28 cellular contexts compared by ENCODE assay signal in the genomic region with DNA sequence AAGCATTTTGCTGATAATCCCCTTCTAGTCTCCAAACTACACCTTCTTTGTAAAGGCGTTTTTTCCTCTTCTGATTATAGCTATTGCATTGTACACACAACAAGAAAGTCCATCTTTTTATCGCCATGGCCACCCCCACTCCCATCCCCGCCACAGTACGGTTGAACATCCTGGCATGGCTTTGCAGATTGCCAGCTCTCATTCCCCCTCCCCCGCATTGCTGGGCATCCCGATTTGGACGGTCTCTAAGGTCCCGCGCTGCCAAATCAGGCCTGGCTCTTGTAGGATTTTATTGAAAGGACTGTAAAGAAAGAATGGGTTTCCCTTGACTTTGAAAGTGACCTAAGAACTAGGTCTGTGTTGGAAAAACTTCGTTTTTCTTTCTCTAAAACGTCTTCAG. TPM values are rescaled to one million over a fixed set of nuclear protein-coding genes. Genes with fewer than 3 reads are reported as not detected.
A peak's percentile ranks its signal among the peaks of the same experiment; 100 is the strongest.
DNase-seq lines count a peak whose midpoint lies in the region; ATAC-seq, FAIRE-seq and TF ChIP-seq lines count a peak whose summit lies in the region.
"Had no signal": no experiment of that assay in that cellular context is flagged by ENCODE, and none has a peak within 500 bp of the region (broad histone marks: within the 10 kb centered on the region; RNA-seq: fewer than 3 reads in every experiment).

No MANE protein-coding gene starts in this region.

- no peak overlapping the region for H3K4me3 Mint-ChIP-seq in activated naive CD4-positive, alpha-beta T cell treated with anti-CD3 and anti-CD28 coated beads, Interleukin-2, amount 10 ng/mL, durations not matched to agents 7 days and 5 days
- H3K4me3 Mint-ChIP-seq in neural progenitor cell (peak overlapping the region; percentile 42), CD14-positive monocyte (peak overlapping the region in 1 of 2 donors; percentile 49)
- H3K4me3 Mint-ChIP-seq: CD8-positive, alpha-beta T cell had no signal

- no peaks in the 10 kb centered on the region; the same call in 1 of the 2 replicates for H3K23me2 ChIP-seq in H1 (ENCODE audit: low read depth, low read length)

- H2BK5ac ChIP-seq in H1 (ENCODE audit: low read depth, low read length): no peak overlapping the region

- POLR2A ChIA-PET in H1 (lab: Charles Lee; ENCODE audit: partially characterized antibody): no interaction called here

- TF ChIP-seq RAD21 in H1 (IDR thresholded peaks at IDR 0.05 in 1 of 2, conservative IDR thresholded peaks at IDR 0.05 in 1 of 2; ENCODE audit: low read depth in 2 of 2, low read length in 2 of 2): no peak

- H3K9ac ChIP-seq in HUES6 (ENCODE audit: low read length) (no peak overlapping the region), H1 (replicated peaks in 1 of 4; ENCODE audit: extremely low read depth in 1 of 4, low read depth in 3 of 4, low read length in 3 of 4) (no peak overlapping the region), neural progenitor cell (no peak overlapping the region)

- intact Hi-C loops in CD14-positive monocyte (cut with micrococcal nuclease): no loop called here

- H3K36me3 ChIP-seq in HUES6 (ENCODE audit: control insufficient read depth, insufficient read depth, low read length): no peaks in the 10 kb centered on the region
- H3K36me3 ChIP-seq in H1 (ENCODE audit: control insufficient read depth in 2 of 4, insufficient read depth in 4 of 4, low read length in 3 of 4): no peaks in the 10 kb centered on the region; a peak in 1 of 8 replicates
- H3K36me3 ChIP-seq in neural progenitor cell: no peaks in the 10 kb centered on the region
- H3K36me3 ChIP-seq: SJSA1 had no signal

- H3K23ac ChIP-seq in H1 (ENCODE audit: insufficient read length): no peak overlapping the region

- no peak overlapping the region for H3K27ac ChIP-seq in HUES6 (ENCODE audit: low read depth, low read length)
- no peak overlapping the region for H3K27ac ChIP-seq in H1 (ENCODE audit: low read depth, low read length)
- H3K27ac ChIP-seq in neural progenitor cell: no peak overlapping the region
- H3K27ac ChIP-seq: HL-60, SJSA1 had no signal

- no peak overlapping the region for H4K5ac ChIP-seq in H1 (ENCODE audit: insufficient read length, low read depth, low read length)

- H4K91ac ChIP-seq in H1 (replicated peaks; ENCODE audit: insufficient read length, low read length): no peak overlapping the region

- H3K27me3 Mint-ChIP-seq in activated naive CD4-positive, alpha-beta T cell treated with anti-CD3 and anti-CD28 coated beads, Interleukin-2, amount 10 ng/mL, durations not matched to agents 7 days and 5 days: peaks cover 90% of the 10 kb centered on the region
- H3K27me3 Mint-ChIP-seq in neural progenitor cell (ENCODE audit: insufficient read depth, low read depth) (peaks cover 73% of the 10 kb centered on the region), CD14-positive monocyte (ENCODE audit: low read depth in 3 of 3) (peaks cover 91 to 94% (median 94%) of the 10 kb centered on the region in 3 donors)

- H3K4me2 ChIP-seq in H1 (ENCODE audit: insufficient read depth in 1 of 2, low read depth in 2 of 2, low read length in 2 of 2) (peak overlapping the region; percentile 72 to 76; a peak in 3 of 4 replicates), neural progenitor cell (no peak overlapping the region)

- no peaks in the 10 kb centered on the region for H3K79me1 ChIP-seq in H1 (ENCODE audit: low read depth, low read length)

- FAIRE-seq in H1 (lab: Jason Lieb, UNC): no peak
- FAIRE-seq: G401.6, K562 had no signal

- H3F3A ChIP-seq in neural progenitor cell (ENCODE audit: low read depth): peaks cover 24% of the 10 kb centered on the region

- no peak for DNase-seq in activated naive CD4-positive, alpha-beta T cell treated with anti-CD3 and anti-CD28 coated beads, Interleukin-2, amount 10 ng/mL, durations not matched to agents 7 days and 5 days
- DNase-seq in activated naive CD4-positive, alpha-beta T cell treated with anti-CD3 and anti-CD28 coated beads, Interleukin-2, amount 50 U/mL, for 16 hours: no peak
- DNase-seq in H1 (ENCODE audit: low read depth in 1 of 2, low spot score in 2 of 2): no peak
- peak; percentile 18 for DNase-seq in neural progenitor cell (ENCODE audit: low spot score)
- DNase-seq in CD14-positive monocyte (ENCODE audit: low spot score): no peak
- DNase-seq: C1 segment of cervical spinal cord; Caco-2; CD8-positive, alpha-beta T cell; GOT3; Kasumi-1; NCI-H1092 treated with DMSO at 0.1 percent for 48 hours; NCI-H1436; NCI-H187 treated with DMSO at 0.1 percent for 48 hours; NCI-H2171 treated with DMSO at 0.1 percent for 48 hours; NCI-H345; NCI-H510A treated with DMSO at 0.1 percent for 48 hours; NCI-H774; NK-92 treated with Interleukin-12 subunit alpha and Interleukin-12 subunit beta, amount 100 ng/mL, for 24 hours; PC-3 had no signal

- no peak overlapping the region for H4K8ac ChIP-seq in H1 (ENCODE audit: extremely low read depth, insufficient read depth, low read length)

- peaks cover 0 to 6% of the 10 kb centered on the region in 2 experiments for H4K20me1 ChIP-seq in H1 (replicated peaks in 1 of 2; ENCODE audit: control insufficient read depth in 1 of 2, insufficient read depth in 2 of 2, low read length in 2 of 2)
- H4K20me1 ChIP-seq in neural progenitor cell (ENCODE audit: low read depth): peaks cover 67% of the 10 kb centered on the region

- H2BK12ac ChIP-seq in H1 (ENCODE audit: low read depth, low read length): no peak overlapping the region

- no peak for TF ChIP-seq EP300 in H1 (IDR thresholded peaks at IDR 0.05; ENCODE audit: borderline replicate concordance in 1 of 2, low read depth in 2 of 2, low read length in 2 of 2)

- no peak overlapping the region for H2BK120ac ChIP-seq in H1 (replicated peaks; ENCODE audit: low read depth, low read length)

- peaks cover 5% of the 10 kb centered on the region for H3K4me1 Mint-ChIP-seq in activated naive CD4-positive, alpha-beta T cell treated with anti-CD3 and anti-CD28 coated beads, Interleukin-2, amount 10 ng/mL, durations not matched to agents 7 days and 5 days
- H3K4me1 Mint-ChIP-seq in neural progenitor cell: peaks cover 22% of the 10 kb centered on the region
- H3K4me1 Mint-ChIP-seq in CD14-positive monocyte: peaks cover 8% of the 10 kb centered on the region

- H3K4me1 ChIP-seq in HUES6 (ENCODE audit: control insufficient read depth, insufficient read depth, low read length) (peaks cover 12% of the 10 kb centered on the region), H1 (replicated peaks in 1 of 4; ENCODE audit: control insufficient read depth in 3 of 4, insufficient read depth in 4 of 4, low read length in 3 of 4) (peaks cover 0 to 13% (median 2%) of the 10 kb centered on the region in 4 experiments; a peak in 5 of 7 replicates), neural progenitor cell (peaks cover 15% of the 10 kb centered on the region)
- H3K4me1 ChIP-seq: Caco-2, SJSA1 had no signal

- 33% methylated on average over 11 of the region's 11 CpGs; no CpG with 5 or more reads in 1 of the 2 experiments for WGBS in H1 (ENCODE audit: extremely low coverage in 1 of 2, insufficient coverage in 1 of 2, insufficient read length in 1 of 2, insufficient replicate concordance in 2 of 2, low coverage in 1 of 2, low lambda C conversion rate in 2 of 2, missing lambda C conversion rate in 1 of 2), 2 experiments

- H3K9me3 ChIP-seq in HUES6 (ENCODE audit: control insufficient read depth, insufficient read depth, low read depth, low read length): no peaks in the 10 kb centered on the region
- no peaks in the 10 kb centered on the region for H3K9me3 ChIP-seq in H1 (ENCODE audit: insufficient read depth in 2 of 2, low read depth in 1 of 2, low read length in 1 of 2)
- no peaks in the 10 kb centered on the region for H3K9me3 ChIP-seq in neural progenitor cell (ENCODE audit: low read depth)
- H3K9me3 ChIP-seq: Caco-2, SJSA1 had no signal

- H2AK5ac ChIP-seq in H1 (ENCODE audit: low read depth, low read length): no peak overlapping the region

- H2AFZ ChIP-seq in H1 (ENCODE audit: low read length) (no peak overlapping the region), neural progenitor cell (replicated peaks) (no peak overlapping the region)

- no peak for TF ChIP-seq CTCF in H1 (IDR thresholded peaks at IDR 0.05; ENCODE audit: control extremely low read depth in 1 of 3, insufficient read depth in 1 of 3, low read depth in 1 of 3, low read length in 3 of 3)
- no peak for TF ChIP-seq CTCF in neural progenitor cell (IDR thresholded peaks at IDR 0.05)
- TF ChIP-seq CTCF in CD14-positive monocyte (IDR thresholded peaks at IDR 0.05): no peak

- no peak for ATAC-seq in HG02759 (IDR thresholded peaks at IDR 0.05; ENCODE audit: unreplicated experiment)
- ATAC-seq: CD8-positive, alpha-beta T cell; HCT116; K562; PC-3 had no signal

- no peak overlapping the region for H3K56ac ChIP-seq in H1 (replicated peaks; ENCODE audit: insufficient read length, low read depth, low read length)

- H3K79me2 ChIP-seq in H1 (ENCODE audit: control insufficient read depth in 1 of 2, insufficient read depth in 2 of 2, low read length in 2 of 2): no peaks in the 10 kb centered on the region
- H3K79me2 ChIP-seq in neural progenitor cell (ENCODE audit: low read depth): no peaks in the 10 kb centered on the region

- H3K18ac ChIP-seq in H1 (ENCODE audit: extremely low read depth, low read length): no peak overlapping the region

- no peak overlapping the region for H2BK20ac ChIP-seq in H1 (ENCODE audit: low read length)

- H3K4ac ChIP-seq in H1 (replicated peaks; ENCODE audit: insufficient read length, low read depth, low read length): no peak overlapping the region

- peak overlapping the region; percentile 18; the same call in 1 of the 2 replicates for H3K4me3 ChIP-seq in HUES6 (ENCODE audit: low read depth, low read length)
- peak overlapping the region in 2 of 4 experiments; percentile 4 to 58; a peak in 3 of 8 replicates for H3K4me3 ChIP-seq in H1 (ENCODE audit: extremely low read depth in 1 of 4, insufficient read depth in 2 of 4, low read depth in 3 of 4, low read length in 4 of 4)
- peak overlapping the region; percentile 19 for H3K4me3 ChIP-seq in neural progenitor cell
- H3K4me3 ChIP-seq: K562, SJSA1 had no signal

- no peak overlapping the region for H3K14ac ChIP-seq in H1 (ENCODE audit: insufficient read length)

- H3K36me3 Mint-ChIP-seq in activated naive CD4-positive, alpha-beta T cell treated with anti-CD3 and anti-CD28 coated beads, Interleukin-2, amount 10 ng/mL, durations not matched to agents 7 days and 5 days: peaks cover 5% of the 10 kb centered on the region
- H3K36me3 Mint-ChIP-seq in neural progenitor cell: no peaks in the 10 kb centered on the region
- H3K36me3 Mint-ChIP-seq in CD14-positive monocyte: peaks cover 0 to 6% of the 10 kb centered on the region in 2 donors
- H3K36me3 Mint-ChIP-seq: CD8-positive, alpha-beta T cell had no signal

- peaks cover 100% of the 10 kb centered on the region for H3K27me3 ChIP-seq in HUES6 (ENCODE audit: control insufficient read depth, insufficient read depth, low read length)
- peaks cover 58 to 92% (median 83%) of the 10 kb centered on the region in 4 experiments for H3K27me3 ChIP-seq in H1 (replicated peaks in 1 of 4; ENCODE audit: control insufficient read depth in 3 of 4, extremely low read depth in 1 of 4, insufficient read depth in 3 of 4, low read length in 3 of 4)
- H3K27me3 ChIP-seq in neural progenitor cell: peaks cover 100% of the 10 kb centered on the region

- CTCF ChIA-PET in activated naive CD4-positive, alpha-beta T cell treated with anti-CD3 and anti-CD28 coated beads, Interleukin-2, amount 10 ng/mL, durations not matched to agents 7 days and 5 days (lab: Charles Lee): interaction anchor here (1.2 kb wide), 1 partner anchor 11 kb away, joined by 3 read pairs; no protein-coding TSS in a partner anchor
- CTCF ChIA-PET in H1 (lab: Charles Lee; ENCODE audit: partially characterized antibody): interaction anchor here (1.2 kb wide), 1 partner anchor 11 kb away, joined by 4 read pairs; no protein-coding TSS in a partner anchor

- H2BK15ac ChIP-seq in H1 (ENCODE audit: low read length): no peak overlapping the region

- no peaks in the 10 kb centered on the region for H3K9me3 Mint-ChIP-seq in activated naive CD4-positive, alpha-beta T cell treated with anti-CD3 and anti-CD28 coated beads, Interleukin-2, amount 10 ng/mL, durations not matched to agents 7 days and 5 days
- peaks cover 10% of the 10 kb centered on the region for H3K9me3 Mint-ChIP-seq in neural progenitor cell
- peaks cover 7 to 44% (median 22%) of the 10 kb centered on the region in 7 donors for H3K9me3 Mint-ChIP-seq in CD14-positive monocyte
- H3K9me3 Mint-ChIP-seq: CD8-positive, alpha-beta T cell had no signal

- TF ChIP-seq POLR2A in H1 (IDR thresholded peaks at IDR 0.05; ENCODE audit: control extremely low read depth in 1 of 2, low read depth in 2 of 2, low read length in 2 of 2): no peak

- H3K27ac Mint-ChIP-seq in activated naive CD4-positive, alpha-beta T cell treated with anti-CD3 and anti-CD28 coated beads, Interleukin-2, amount 10 ng/mL, durations not matched to agents 7 days and 5 days: peak overlapping the region; percentile 42
- H3K27ac Mint-ChIP-seq in neural progenitor cell (no peak overlapping the region), CD14-positive monocyte (no peak overlapping the region)
- H3K27ac Mint-ChIP-seq: CD8-positive, alpha-beta T cell had no signal

RNA-seq across cellular contexts. Expression of a gene that starts 0.9 kb away (rescaled TPM):
- not detected in 2 replicates for total RNA-seq in H1 (2021; fragmentation: NEBNext Ultra II Directional; extraction: Animal tissue kit (Norgen Biotek cat#: 25700))
- polyA plus RNA-seq in H1 (2011; rRNA removed) (not detected in 2 replicates), CD14-positive monocyte (not detected)
- not detected for polyA plus RNA-seq in H1 (2011; cell fraction: cytosol; rRNA removed)
- 0.01 TPM for polyA plus RNA-seq in H1 (2011; cell fraction: nucleus; rRNA removed)
- polyA plus RNA-seq in H1 (2012, experiment 1 of 2): not detected in 4 replicates
- polyA plus RNA-seq in H1 (2012, experiment 2 of 2): not detected
- 0.02 TPM for polyA plus RNA-seq in H1 (2013, experiment 1 of 2)
- polyA plus RNA-seq in H1 (2013, experiment 2 of 2): 0.02 TPM
- not detected in 2 replicates for polyA minus RNA-seq in H1 (2011; rRNA and poly(A)+ RNA removed)
- not detected for polyA minus RNA-seq in H1 (2011; cell fraction: cytosol; rRNA and poly(A)+ RNA removed)
- not detected for polyA minus RNA-seq in H1 (2011; cell fraction: nucleus; rRNA and poly(A)+ RNA removed)
- total RNA-seq in neural progenitor cell (ENCODE audit: low replicate concordance): not detected in 2 replicates
- total RNA-seq: A673; Caco-2; CD8-positive, alpha-beta T cell; K562; M059J; PC-3; SJSA1 had no signal
